In the genomic region with DNA sequence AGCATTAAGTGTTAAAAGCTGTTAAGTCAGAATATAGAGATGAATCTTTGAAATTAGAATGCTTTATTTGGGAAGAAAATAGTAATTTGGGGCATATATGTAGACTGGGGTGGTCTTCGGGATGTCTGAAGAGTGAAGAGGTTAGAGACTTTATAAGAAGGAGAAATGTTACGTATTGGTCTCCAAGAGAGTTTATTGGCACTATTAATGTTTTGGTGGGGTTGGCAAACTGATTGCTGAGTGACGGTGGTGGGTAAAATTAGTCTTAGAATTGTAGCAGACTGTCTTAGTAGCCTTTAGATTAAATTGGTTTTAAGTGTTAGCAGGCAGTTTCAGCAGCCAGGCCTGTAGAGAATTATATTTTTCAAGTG, we compare ENCODE assay signal across 8 cellular contexts. TPM values are rescaled to one million over a fixed set of nuclear protein-coding genes. Genes with fewer than 3 reads are reported as not detected.
DNase-seq lines count a peak whose midpoint lies in the region; TF ChIP-seq lines count a peak whose summit lies in the region.

No MANE protein-coding gene starts in this region.

- H3K4me1 ChIP-seq in PC-9 (replicated peaks; ENCODE audit: insufficient read depth) = peaks cover 19% of the 10 kb centered on the region
- H3K4me1 ChIP-seq in esophagus squamous epithelium = peaks cover 0 to 26% (median 3%) of the 10 kb centered on the region in 3 donors
- no peaks in the 10 kb centered on the region for H3K4me1 ChIP-seq in prostate gland (replicated peaks)
- H3K4me1 ChIP-seq in trophoblast cell (ENCODE audit: control insufficient read depth in 1 of 2, insufficient read depth in 2 of 2, low read length in 2 of 2) = no peaks in the 10 kb centered on the region

- no peaks in the 10 kb centered on the region for H4K20me1 ChIP-seq in PC-9 (ENCODE audit: insufficient read depth)

- TF ChIP-seq CTCF in GM06990 (IDR thresholded peaks at IDR 0.05; ENCODE audit: insufficient read depth, low read length, poor library complexity, severe bottlenecking) (no peak), PC-9 (conservative IDR thresholded peaks at IDR 0.05) (no peak), esophagus squamous epithelium (IDR thresholded peaks at IDR 0.05) (no peak), prostate gland (IDR thresholded peaks at IDR 0.05) (no peak)

- DNase-seq in GM06990 (ENCODE audit: extremely low read depth, insufficient read length) (no peak), PC-9 (no peak), esophagus squamous epithelium (lab: John Stamatoyannopoulos, UW) (no peak), prostate gland (ENCODE audit: low spot score) (no peak), NCI-H2081 (lab: John Stamatoyannopoulos, UW) (no peak), H7 (no peak), trophoblast cell (no peak)
- no peak for DNase-seq in central memory CD4-positive, alpha-beta T cell

- CTCF ChIA-PET in PC-9 (lab: Charles Lee) = no interaction called here

- H4K91ac ChIP-seq in trophoblast cell (ENCODE audit: low read depth, low read length) = no peak overlapping the region

- H3K79me1 ChIP-seq in trophoblast cell (ENCODE audit: low read length) = peaks cover 1% of the 10 kb centered on the region

- no peak overlapping the region for H2AK5ac ChIP-seq in trophoblast cell (ENCODE audit: low read length)

- peak overlapping the region; percentile 59 for H3K4me3 ChIP-seq in GM06990 (replicated peaks; ENCODE audit: low read depth, low read length)
- peak overlapping the region; percentile 59 for H3K4me3 ChIP-seq in PC-9
- H3K4me3 ChIP-seq in esophagus squamous epithelium = peak overlapping the region; percentile 37 to 72 (median 52)
- H3K4me3 ChIP-seq in prostate gland = peak overlapping the region; percentile 56 to 64
- H3K4me3 ChIP-seq in H7 (ENCODE audit: insufficient read depth, low read depth, low read length) = no peak overlapping the region
- H3K4me3 ChIP-seq in trophoblast cell (ENCODE audit: low read depth, low read length) = no peak overlapping the region

- no peak overlapping the region for H3K14ac ChIP-seq in trophoblast cell (ENCODE audit: low read length)

- no peak overlapping the region for H4K12ac ChIP-seq in trophoblast cell (ENCODE audit: low read depth, low read length)

- peak overlapping the region; percentile 76 for H3K4me2 ChIP-seq in PC-9
- no peak overlapping the region for H3K4me2 ChIP-seq in trophoblast cell (ENCODE audit: low read length)

- no peak overlapping the region for H3K18ac ChIP-seq in trophoblast cell (ENCODE audit: low read length)

- no peak overlapping the region for H2BK120ac ChIP-seq in trophoblast cell (ENCODE audit: insufficient read depth, low read length, poor library complexity)

- no peak overlapping the region for H3K4ac ChIP-seq in trophoblast cell (ENCODE audit: low read depth, low read length)

- H3K9me3 ChIP-seq in PC-9 (ENCODE audit: insufficient read depth, low read depth) (no peaks in the 10 kb centered on the region), esophagus squamous epithelium (no peaks in the 10 kb centered on the region), prostate gland (no peaks in the 10 kb centered on the region), trophoblast cell (ENCODE audit: insufficient read depth, low read depth, low read length) (peaks cover 2% of the 10 kb centered on the region)

- no peak overlapping the region for H3K23ac ChIP-seq in trophoblast cell (ENCODE audit: low read length)

- 0 out of 2 replicates have a peak overlapping the region, but pooled peaks have one; percentile 19 for H3K27ac ChIP-seq in PC-9
- H3K27ac ChIP-seq in esophagus squamous epithelium = peak overlapping the region in 3 of 4 donors; percentile 65 to 84 (median 74)
- H3K27ac ChIP-seq in prostate gland = peak overlapping the region; percentile 61 to 66
- H3K27ac ChIP-seq in trophoblast cell (ENCODE audit: low read depth, low read length) = no peak overlapping the region

- POLR2A ChIA-PET in PC-9 (lab: Charles Lee; ENCODE audit: unreplicated experiment) = no interaction called here

- no peak for TF ChIP-seq POLR2A in esophagus squamous epithelium (IDR thresholded peaks at IDR 0.05)
- no peak for TF ChIP-seq POLR2A in prostate gland (IDR thresholded peaks at IDR 0.05)

- H3K36me3 ChIP-seq in GM06990 (ENCODE audit: control insufficient read depth, insufficient read depth, low read length) (no peaks in the 10 kb centered on the region), PC-9 (ENCODE audit: low read depth) (no peaks in the 10 kb centered on the region), esophagus squamous epithelium (no peaks in the 10 kb centered on the region), prostate gland (no peaks in the 10 kb centered on the region), H7 (replicated peaks; ENCODE audit: control insufficient read depth, insufficient read depth, low read length) (no peaks in the 10 kb centered on the region), trophoblast cell (ENCODE audit: control insufficient read depth in 1 of 2, insufficient read depth in 2 of 2, low read length in 2 of 2) (no peaks in the 10 kb centered on the region)

- peaks cover 12% of the 10 kb centered on the region for H3F3A ChIP-seq in PC-9 (ENCODE audit: insufficient read depth, low read depth)

- H4K8ac ChIP-seq in trophoblast cell (ENCODE audit: low read depth, low read length) = no peak overlapping the region

- 48 to 50% methylated on average over 3 of the region's 3 CpGs for WGBS in esophagus squamous epithelium, 2 donors
- WGBS in prostate gland = 70% methylated on average over 3 of the region's 3 CpGs
- WGBS in trophoblast cell (ENCODE audit: extremely low coverage, insufficient coverage, insufficient read length) = no CpG with 5 or more reads among the region's 3 CpGs

- intact Hi-C loops in PC-9 (cut with micrococcal nuclease; ENCODE audit: unreplicated experiment) = no loop called here
- intact Hi-C loops in esophagus squamous epithelium (cut with DNase I) = no loop called here
- intact Hi-C loops in prostate gland (cut with DNase I) = no loop called here

- TSS peak; percentile 98 for BruUV-seq in PC-9 (replicated peaks; lab: Mats Ljungman, UMichigan)

- H2BK5ac ChIP-seq in trophoblast cell (ENCODE audit: low read depth, low read length, poor library complexity) = no peak overlapping the region

- no peaks in the 10 kb centered on the region for H3K9me2 ChIP-seq in PC-9 (ENCODE audit: insufficient read depth)

- no peak overlapping the region for H3K9ac ChIP-seq in trophoblast cell (ENCODE audit: low read length)

- H2BK12ac ChIP-seq in trophoblast cell (ENCODE audit: low read length) = no peak overlapping the region

- H3K79me2 ChIP-seq in PC-9 (ENCODE audit: low read depth) (no peaks in the 10 kb centered on the region), trophoblast cell (ENCODE audit: control insufficient read depth, insufficient read depth, low read length, poor library complexity) (no peaks in the 10 kb centered on the region)

- H2AFZ ChIP-seq in PC-9 (peak overlapping the region; percentile 83), trophoblast cell (ENCODE audit: insufficient read depth, low read length, poor library complexity) (no peak overlapping the region)

- H3K27me3 ChIP-seq in GM06990 (replicated peaks; ENCODE audit: control insufficient read depth, insufficient read depth, low read length) = no peaks in the 10 kb centered on the region
- H3K27me3 ChIP-seq in PC-9 (ENCODE audit: insufficient read depth, low read depth) = no peaks in the 10 kb centered on the region
- no peaks in the 10 kb centered on the region for H3K27me3 ChIP-seq in esophagus squamous epithelium
- no peaks in the 10 kb centered on the region for H3K27me3 ChIP-seq in prostate gland (replicated peaks; ENCODE audit: insufficient read depth)
- no peaks in the 10 kb centered on the region; the same call in 1 of the 2 replicates for H3K27me3 ChIP-seq in H7 (ENCODE audit: control insufficient read depth, insufficient read depth, low read length)
- no peaks in the 10 kb centered on the region for H3K27me3 ChIP-seq in trophoblast cell (ENCODE audit: insufficient read depth, low read length)

RNA-seq across cellular contexts. Expression of a gene that starts 4.9 kb away (rescaled TPM):
- 5.1 and 6.5 TPM in 2 replicates for total RNA-seq in PC-9 (2021)
- total RNA-seq in esophagus squamous epithelium = 10 to 100 TPM in 2 of 4 donors, 1 to 10 TPM in 2; 2.0 to 17.9 (median 8.6) TPM
- 10 to 100 TPM in 1 of 2 donors, 1 to 10 TPM in 1; 8.0 to 15.0 TPM for total RNA-seq in prostate gland
- 20.6 and 21.9 TPM in 2 replicates for total RNA-seq in H7 (2014; rRNA removed; shearing (Covaris generic))
- 2.7 and 3.4 TPM in 2 replicates for polyA plus RNA-seq in trophoblast cell (2013)

Comparison
In these comparisons a context has a peak if more than half of its experiments do, and no peak if none do; other contexts are left out.
1. H3K4me3 ChIP-seq: peak in GM06990 (single experiment), PC-9 (single experiment), esophagus squamous epithelium (4 of 4) and prostate gland (2 of 2); none in H7 (single experiment) and trophoblast cell (single experiment).